ENCODE assay signal across 20 cellular contexts in the genomic region with DNA sequence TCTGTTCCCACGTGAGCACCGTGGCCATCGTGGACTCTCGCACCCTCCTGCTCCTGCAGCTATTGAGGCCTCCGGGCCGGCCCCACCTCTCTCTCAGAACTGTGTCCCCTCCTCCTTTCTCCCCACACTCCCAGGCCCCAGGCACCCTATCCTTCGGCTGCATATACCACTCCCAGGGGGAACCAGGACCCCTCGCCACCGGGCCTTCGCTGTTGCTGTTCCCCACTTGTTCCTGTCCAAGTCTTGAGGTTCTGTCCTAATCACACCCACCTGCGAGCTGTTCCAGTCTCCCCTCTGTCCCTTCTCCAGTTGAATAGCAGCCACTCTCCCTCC. TPM values are rescaled to one million over a fixed set of nuclear protein-coding genes. Genes with fewer than 3 reads are reported as not detected.
DNase-seq lines count a peak whose midpoint lies in the region; TF ChIP-seq lines count a peak whose summit lies in the region.
"Had no signal": no experiment of that assay in that cellular context is flagged by ENCODE, and none has a peak within 500 bp of the region (broad histone marks: within the 10 kb centered on the region; RNA-seq: fewer than 3 reads in every experiment).

No MANE protein-coding gene starts in this region.

- no peak overlapping the region for H3K27ac ChIP-seq in HEK293 (ENCODE audit: extremely low read depth, low read depth, low read length)
- H3K27ac ChIP-seq in tibial nerve = no peak overlapping the region
- H3K27ac ChIP-seq in stomach = no peak overlapping the region
- no peak overlapping the region for H3K27ac ChIP-seq in mesenchymal stem cell (ENCODE audit: low read length, poor library complexity, severe bottlenecking)

- H3K27me3 ChIP-seq in Caco-2 (replicated peaks; ENCODE audit: control insufficient read depth, insufficient read depth, low read length) (no peaks in the 10 kb centered on the region), tibial nerve (no peaks in the 10 kb centered on the region), stomach (no peaks in the 10 kb centered on the region), mesenchymal stem cell (ENCODE audit: control insufficient read depth in 1 of 2, insufficient read depth in 1 of 2, low read length in 2 of 2) (peaks cover 0 to 34% of the 10 kb centered on the region in 2 experiments)
- H3K27me3 ChIP-seq: BE2C had no signal

- H3K18ac ChIP-seq in mesenchymal stem cell (ENCODE audit: low read depth in 1 of 2, low read length in 2 of 2) = no peak overlapping the region

- intact Hi-C loops in Caco-2 (cut with micrococcal nuclease; ENCODE audit: unreplicated experiment) = no loop called here
- intact Hi-C loops in posterior vena cava (cut with DNase I) = no loop called here
- intact Hi-C loops in stomach (cut with DNase I; ENCODE audit: low total_unique reads) = no loop called here

- H3K36me3 ChIP-seq in Caco-2 (ENCODE audit: control insufficient read depth, insufficient read depth, low read length) (no peaks in the 10 kb centered on the region), HEK293 (ENCODE audit: control insufficient read depth in 2 of 2, insufficient read depth in 1 of 2, low read length in 2 of 2) (no peaks in the 10 kb centered on the region), tibial nerve (no peaks in the 10 kb centered on the region), stomach (no peaks in the 10 kb centered on the region), mesenchymal stem cell (ENCODE audit: control insufficient read depth in 1 of 2, insufficient read depth in 2 of 2, low read depth in 1 of 2, low read length in 2 of 2) (no peaks in the 10 kb centered on the region)
- H3K36me3 ChIP-seq: BE2C had no signal

- 83 to 85% methylated on average over 11 of the region's 11 CpGs for WGBS in tibial nerve, 2 donors
- 84 to 92% (median 89%) methylated on average over 10 to 11 of the region's 11 CpGs for WGBS in stomach, 5 donors
- 97% methylated on average over 11 of the region's 11 CpGs for WGBS in mesenchymal stem cell

- TF ChIP-seq POLR2A in tibial nerve (IDR thresholded peaks at IDR 0.05) = no peak
- no peak for TF ChIP-seq POLR2A in stomach (IDR thresholded peaks at IDR 0.05)

- POLR2A ChIA-PET in Caco-2 (lab: Charles Lee) = no interaction called here
- POLR2A ChIA-PET in HEK293 (lab: Yijun Ruan, JAX) = no interaction called here

- no peak overlapping the region for H3K4ac ChIP-seq in mesenchymal stem cell (ENCODE audit: low read depth in 1 of 2, low read length in 2 of 2)

- no peaks in the 10 kb centered on the region for H3K79me1 ChIP-seq in mesenchymal stem cell (replicated peaks; ENCODE audit: low read length, poor library complexity, severe bottlenecking)

- no peak overlapping the region for H2BK12ac ChIP-seq in mesenchymal stem cell (ENCODE audit: low read length in 2 of 2)

- no peak overlapping the region for H3K4me3 Mint-ChIP-seq in Caco-2 (ENCODE audit: unreplicated experiment)
- H3K4me3 Mint-ChIP-seq in nephron = no peak overlapping the region
- H3K4me3 Mint-ChIP-seq: HFFc6 had no signal

- H2AFZ ChIP-seq in mesenchymal stem cell (ENCODE audit: low read depth, low read length) = no peak overlapping the region

- no TSS peak for BruUV-seq in Caco-2 (replicated peaks; lab: Mats Ljungman, UMichigan)

- H2BK15ac ChIP-seq in mesenchymal stem cell (ENCODE audit: low read depth, poor library complexity, severe bottlenecking) = no peak overlapping the region

- H2BK5ac ChIP-seq in mesenchymal stem cell (ENCODE audit: low read depth, low read length, poor library complexity, severe bottlenecking) = no peak overlapping the region

- H3K9me3 ChIP-seq in Caco-2 (no peaks in the 10 kb centered on the region), HEK293 (ENCODE audit: control insufficient read depth, insufficient read depth, low read depth, low read length) (no peaks in the 10 kb centered on the region), tibial nerve (no peaks in the 10 kb centered on the region), stomach (no peaks in the 10 kb centered on the region), mesenchymal stem cell (ENCODE audit: control insufficient read depth, low read length) (no peaks in the 10 kb centered on the region)

- no peak overlapping the region for H3K14ac ChIP-seq in mesenchymal stem cell (ENCODE audit: low read length in 2 of 2)

- CTCF ChIA-PET in Caco-2 (lab: Charles Lee) (interaction anchor here (0.5 kb wide), 1 partner anchor 18 kb away, joined by 3 read pairs; no protein-coding TSS in a partner anchor), HEK293 (lab: Yijun Ruan, JAX) (interaction anchor here (0.6 to 1.2 kb wide), 6 partner anchors 9 to 181 kb away, joined by 3 to 6 read pairs (median 3); no protein-coding TSS in a partner anchor)

- H3K4me3 ChIP-seq in Caco-2 (ENCODE audit: low read depth, low read length) (no peak overlapping the region), HEK293 (ENCODE audit: low read depth, low read length) (no peak overlapping the region), tibial nerve (no peak overlapping the region), stomach (no peak overlapping the region), mesenchymal stem cell (ENCODE audit: insufficient read depth in 1 of 2, low read depth in 1 of 2, low read length in 2 of 2) (no peak overlapping the region)
- H3K4me3 ChIP-seq: K562 had no signal

- H2AK5ac ChIP-seq in mesenchymal stem cell (ENCODE audit: low read length, severe bottlenecking) = no peak overlapping the region

- no peaks in the 10 kb centered on the region for H3K27me3 Mint-ChIP-seq in Caco-2 (ENCODE audit: insufficient read depth, unreplicated experiment)
- peaks cover 5% of the 10 kb centered on the region for H3K27me3 Mint-ChIP-seq in nephron (ENCODE audit: low read depth)

- TF ChIP-seq CTCF in Caco-2 (IDR thresholded peaks at IDR 0.05; ENCODE audit: insufficient read depth in 1 of 2, low read depth in 1 of 2, low read length in 1 of 2, severe bottlenecking in 1 of 2, unreplicated experiment in 1 of 2) (no peak), HEK293 (tag by site-specific recombination; IDR thresholded peaks at IDR 0.05) (no peak), nephron (IDR thresholded peaks at IDR 0.05; ENCODE audit: unreplicated experiment in 3 of 3) (no peak), tibial nerve (IDR thresholded peaks at IDR 0.05) (no peak), stomach (IDR thresholded peaks at IDR 0.05) (no peak)

- H3K9me3 Mint-ChIP-seq in Caco-2 (ENCODE audit: unreplicated experiment) (no peaks in the 10 kb centered on the region), nephron (no peaks in the 10 kb centered on the region)
- H3K9me3 Mint-ChIP-seq: HFFc6 had no signal

- H3K4me1 ChIP-seq in Caco-2 = no peaks in the 10 kb centered on the region
- peaks cover 14% of the 10 kb centered on the region for H3K4me1 ChIP-seq in HEK293 (ENCODE audit: control insufficient read depth, insufficient read depth, low read length)
- H3K4me1 ChIP-seq in tibial nerve = peaks cover 0 to 18% (median 0%) of the 10 kb centered on the region in 4 donors
- H3K4me1 ChIP-seq in stomach = peaks cover 17 to 34% (median 23%) of the 10 kb centered on the region in 4 donors
- peaks cover 14% of the 10 kb centered on the region for H3K4me1 ChIP-seq in mesenchymal stem cell (ENCODE audit: control insufficient read depth, insufficient read depth, low read depth, low read length)

- DNase-seq in Caco-2 (no peak), posterior vena cava (ENCODE audit: low spot score) (peak; percentile 69), tibial nerve (ENCODE audit: low spot score in 2 of 2) (no peak), stomach (no peak), mesenchymal stem cell (no peak), NCI-H526 treated with DMSO at 0.1 percent for 48 hours (lab: John Stamatoyannopoulos, UW) (no peak)
- DNase-seq: ACHN; BE2C; Calu3; CD4-positive, alpha-beta memory T cell; DMS79 treated with DMSO at 0.1 percent for 48 hours; GF-D8; GOT3; HCEC 1CT; HFFc6; IMR-90 had no signal

- no peak overlapping the region for H3K4me2 ChIP-seq in mesenchymal stem cell (ENCODE audit: low read length, poor library complexity, severe bottlenecking)

- H4K8ac ChIP-seq in mesenchymal stem cell (ENCODE audit: low read length) = no peak overlapping the region

- H3K4me1 Mint-ChIP-seq in Caco-2 (ENCODE audit: low read depth, unreplicated experiment) (no peaks in the 10 kb centered on the region), nephron (peaks cover 77% of the 10 kb centered on the region)

- H3K36me3 Mint-ChIP-seq in Caco-2 (ENCODE audit: insufficient read depth, unreplicated experiment) (no peaks in the 10 kb centered on the region), nephron (ENCODE audit: low read depth) (no peaks in the 10 kb centered on the region)
- H3K36me3 Mint-ChIP-seq: CD14-positive monocyte; CD4-positive, alpha-beta memory T cell had no signal

- H3K27ac Mint-ChIP-seq in Caco-2 (ENCODE audit: unreplicated experiment) = peak overlapping the region; percentile 16
- H3K27ac Mint-ChIP-seq in nephron = peak overlapping the region; percentile 36 to 51 (median 39)
- H3K27ac Mint-ChIP-seq: CD14-positive monocyte, HFFc6 had no signal

- no peak overlapping the region for H4K91ac ChIP-seq in mesenchymal stem cell (ENCODE audit: low read length)

- H3K9ac ChIP-seq in mesenchymal stem cell (ENCODE audit: low read length) = no peak overlapping the region

- no peak overlapping the region for H2BK120ac ChIP-seq in mesenchymal stem cell (ENCODE audit: low read depth, low read length)

- no peak overlapping the region for H3K23ac ChIP-seq in mesenchymal stem cell (ENCODE audit: low read length in 2 of 2)

- no peak for TF ChIP-seq EP300 in tibial nerve (IDR thresholded peaks at IDR 0.05)
- no peak for TF ChIP-seq EP300 in stomach (IDR thresholded peaks at IDR 0.05)

TF ChIP-seq in HEK293, 187 proteins besides CTCF, POLR2A, EP300 and RAD21:
- TF ChIP-seq ZNF341 (tag by site-specific recombination; IDR thresholded peaks at IDR 0.05; ENCODE audit: low read depth) (peak; percentile 67), ZFHX2 (tag by site-specific recombination; conservative IDR thresholded peaks at IDR 0.05) (no peak)

RNA-seq across cellular contexts. Expression of a gene that starts 43.0 kb away (rescaled TPM):
- total RNA-seq in Caco-2 (2022) = 5.7 and 6.8 TPM in 2 replicates
- total RNA-seq in posterior vena cava = 10 to 100 TPM; 11.2 to 31.3 TPM
- 10 to 100 TPM; 14.4 to 25.9 (median 15.3) TPM for total RNA-seq in tibial nerve
- 10 to 100 TPM; 16.1 to 80.8 (median 26.8) TPM for total RNA-seq in stomach
- 1 to 10 TPM in 1 of 3 donors, under 1 TPM in 2; 0.31 to 1.0 (median 0.44) TPM for polyA plus RNA-seq in stomach
- polyA plus RNA-seq in mesenchymal stem cell (2013, experiment 1 of 2) = 1.3 TPM
- 1.1 TPM for polyA plus RNA-seq in mesenchymal stem cell (2013, experiment 2 of 2)
- polyA plus RNA-seq: CD14-positive monocyte had no signal
